ENCODE assay signal across 14 cellular contexts in genomic region chr5:158124606-158125316, GRCh38.
DNase-seq lines count a peak whose midpoint lies in the region; ATAC-seq, FAIRE-seq and TF ChIP-seq lines count a peak whose summit lies in the region.
"Had no signal": no experiment of that assay in that cellular context is flagged by ENCODE, and none has a peak within 500 bp of the region (broad histone marks: within the 10 kb centered on the region; RNA-seq: fewer than 3 reads in every experiment).

No MANE protein-coding gene starts in this region.

- DNase-seq in GM12891 (ENCODE audit: insufficient read length, low spot score) (no peak), MM.1S (peak; percentile 50), H1 (ENCODE audit: low read depth in 1 of 2, low spot score in 2 of 2) (no peak), mesendoderm (peak; percentile 81), lower lobe of right lung (no peak), NCI-H1436 treated with DMSO at 0.1 percent for 48 hours (lab: John Stamatoyannopoulos, UW) (no peak)
- DNase-seq in effector CD4-positive, alpha-beta T cell, result no peak
- DNase-seq: ACHN; CD4-positive, CD25-positive, alpha-beta regulatory T cell; DMS53; H7; IMR-90 had no signal

- no peaks in the 10 kb centered on the region for H4K20me1 ChIP-seq in MM.1S (ENCODE audit: insufficient read depth, low read length)
- no peaks in the 10 kb centered on the region for H4K20me1 ChIP-seq in H1 (replicated peaks in 1 of 2; ENCODE audit: control insufficient read depth in 1 of 2, insufficient read depth in 2 of 2, low read length in 2 of 2)
- H4K20me1 ChIP-seq: BLaER1 treated with 17β-estradiol and CSF1 and Interleukin-3, amounts not matched to agents 10 nM and 100 nM had no signal

- no peak overlapping the region for H2BK20ac ChIP-seq in H1 (ENCODE audit: low read length)

- H3K18ac ChIP-seq in H1 (ENCODE audit: extremely low read depth, low read length) (no peak overlapping the region), mesendoderm (ENCODE audit: low read length) (peak overlapping the region; percentile 47)

- H3K79me2 ChIP-seq in MM.1S (ENCODE audit: low read length) (no peaks in the 10 kb centered on the region), H1 (ENCODE audit: control insufficient read depth in 1 of 2, insufficient read depth in 2 of 2, low read length in 2 of 2) (no peaks in the 10 kb centered on the region), mesendoderm (ENCODE audit: control insufficient read depth, insufficient read depth, low read length) (no peaks in the 10 kb centered on the region)

- H2BK12ac ChIP-seq in H1 (ENCODE audit: low read depth, low read length), result no peak overlapping the region

- intact Hi-C loops in lower lobe of right lung (cut with DNase I), result no loop called here

- 78% methylated on average over 3 of the region's 3 CpGs; no CpG with 5 or more reads in 1 of the 2 experiments for WGBS in H1 (ENCODE audit: extremely low coverage in 1 of 2, insufficient coverage in 1 of 2, insufficient read length in 1 of 2, insufficient replicate concordance in 2 of 2, low coverage in 1 of 2, low lambda C conversion rate in 2 of 2, missing lambda C conversion rate in 1 of 2), 2 experiments
- WGBS in mesendoderm (ENCODE audit: extremely low coverage, insufficient coverage, low lambda C conversion rate), result no CpG with 5 or more reads among the region's 3 CpGs

- no peak for TF ChIP-seq RAD21 in H1 (IDR thresholded peaks at IDR 0.05 in 1 of 2, conservative IDR thresholded peaks at IDR 0.05 in 1 of 2; ENCODE audit: low read depth in 2 of 2, low read length in 2 of 2)

- FAIRE-seq in GM12891 (lab: Jason Lieb, UNC) (peak; percentile 23), H1 (lab: Jason Lieb, UNC) (no peak)

- H3F3A ChIP-seq in MM.1S (ENCODE audit: insufficient read depth, low read length), result peaks cover 16% of the 10 kb centered on the region; the same call in 1 of the 2 replicates

- H3K4me3 ChIP-seq in MM.1S (ENCODE audit: low read length) (no peak overlapping the region), H1 (ENCODE audit: extremely low read depth in 1 of 4, insufficient read depth in 2 of 4, low read depth in 3 of 4, low read length in 4 of 4) (no peak overlapping the region), mesendoderm (ENCODE audit: low read length) (no peak overlapping the region), lower lobe of right lung (no peak overlapping the region)
- H3K4me3 ChIP-seq: BLaER1 treated with 17β-estradiol and CSF1 and Interleukin-3, amounts not matched to agents 10 nM and 100 nM had no signal

- H3K36me3 ChIP-seq in MM.1S (replicated peaks; ENCODE audit: insufficient read depth, low read length), result no peaks in the 10 kb centered on the region
- H3K36me3 ChIP-seq in H1 (ENCODE audit: control insufficient read depth in 2 of 4, insufficient read depth in 4 of 4, low read length in 3 of 4), result no peaks in the 10 kb centered on the region
- H3K36me3 ChIP-seq in mesendoderm (ENCODE audit: control insufficient read depth, insufficient read depth, low read length), result no peaks in the 10 kb centered on the region
- H3K36me3 ChIP-seq in lower lobe of right lung, result no peaks in the 10 kb centered on the region
- H3K36me3 ChIP-seq: BLaER1 treated with 17β-estradiol and CSF1 and Interleukin-3, amounts not matched to agents 10 nM and 100 nM had no signal

- H2AK5ac ChIP-seq in H1 (ENCODE audit: low read depth, low read length), result no peak overlapping the region
- no peak overlapping the region for H2AK5ac ChIP-seq in mesendoderm (ENCODE audit: low read length)

- no peak overlapping the region for H3K23ac ChIP-seq in H1 (ENCODE audit: insufficient read length)
- H3K23ac ChIP-seq in mesendoderm (ENCODE audit: low read length), result no peak overlapping the region

- H3K4ac ChIP-seq in H1 (replicated peaks; ENCODE audit: insufficient read length, low read depth, low read length), result no peak overlapping the region
- no peak overlapping the region for H3K4ac ChIP-seq in mesendoderm (ENCODE audit: low read depth, low read length)

- H3K9ac ChIP-seq in MM.1S (ENCODE audit: low read length) (no peak overlapping the region), H1 (replicated peaks in 1 of 4; ENCODE audit: extremely low read depth in 1 of 4, low read depth in 3 of 4, low read length in 3 of 4) (no peak overlapping the region), mesendoderm (ENCODE audit: low read length) (no peak overlapping the region)
- H3K9ac ChIP-seq: BLaER1 treated with 17β-estradiol and CSF1 and Interleukin-3, amounts not matched to agents 10 nM and 100 nM had no signal

- CTCF ChIA-PET in H1 (lab: Charles Lee; ENCODE audit: partially characterized antibody), result interaction anchor here (0.6 to 1.7 kb wide), 5 partner anchors 11 to 788 kb away, joined by 3 to 6 read pairs (median 3); no protein-coding TSS in a partner anchor

- H3K79me1 ChIP-seq in H1 (ENCODE audit: low read depth, low read length) (no peaks in the 10 kb centered on the region), mesendoderm (ENCODE audit: low read length) (no peaks in the 10 kb centered on the region)

- H3K4me2 ChIP-seq in MM.1S (ENCODE audit: low read depth, low read length), result 0 out of 2 replicates have a peak overlapping the region, but pooled peaks have one; percentile 68
- 0 out of 4 replicates have a peak overlapping the region, but pooled peaks of 1 of the 2 experiments have one; percentile 5 for H3K4me2 ChIP-seq in H1 (ENCODE audit: insufficient read depth in 1 of 2, low read depth in 2 of 2, low read length in 2 of 2)
- H3K4me2 ChIP-seq in mesendoderm (ENCODE audit: low read length), result no peak overlapping the region
- H3K4me2 ChIP-seq: BLaER1 treated with 17β-estradiol and CSF1 and Interleukin-3, amounts not matched to agents 10 nM and 100 nM had no signal

- TF ChIP-seq POLR2A in GM12891 (IDR thresholded peaks at IDR 0.05; ENCODE audit: low read depth, low read length) (no peak), H1 (IDR thresholded peaks at IDR 0.05; ENCODE audit: control extremely low read depth in 1 of 2, low read depth in 2 of 2, low read length in 2 of 2) (no peak)

- H2BK5ac ChIP-seq in H1 (ENCODE audit: low read depth, low read length) (no peak overlapping the region), mesendoderm (ENCODE audit: low read length) (no peak overlapping the region)

- H4K8ac ChIP-seq in H1 (ENCODE audit: extremely low read depth, insufficient read depth, low read length), result no peak overlapping the region
- H4K8ac ChIP-seq in mesendoderm (ENCODE audit: low read depth, low read length), result no peak overlapping the region

- TF ChIP-seq EP300 in H1 (IDR thresholded peaks at IDR 0.05; ENCODE audit: borderline replicate concordance in 1 of 2, low read depth in 2 of 2, low read length in 2 of 2), result no peak

- H4K5ac ChIP-seq in H1 (ENCODE audit: insufficient read length, low read depth, low read length) (no peak overlapping the region), mesendoderm (ENCODE audit: low read length) (no peak overlapping the region)

- ATAC-seq in lower lobe of right lung, result no peak
- ATAC-seq in HG02884 (IDR thresholded peaks at IDR 0.05; ENCODE audit: unreplicated experiment), result no peak

- H4K91ac ChIP-seq in H1 (replicated peaks; ENCODE audit: insufficient read length, low read length), result no peak overlapping the region

- H3K4me1 ChIP-seq in MM.1S (ENCODE audit: low read length), result peaks cover 41% of the 10 kb centered on the region
- peaks cover 0 to 5% (median under 1%) of the 10 kb centered on the region in 4 experiments; a peak in 1 of 7 replicates for H3K4me1 ChIP-seq in H1 (replicated peaks in 1 of 4; ENCODE audit: control insufficient read depth in 3 of 4, insufficient read depth in 4 of 4, low read length in 3 of 4)
- H3K4me1 ChIP-seq in mesendoderm (ENCODE audit: control insufficient read depth, low read depth, low read length), result peaks cover 12% of the 10 kb centered on the region
- H3K4me1 ChIP-seq in lower lobe of right lung, result no peaks in the 10 kb centered on the region

- H3K9me3 ChIP-seq in MM.1S (replicated peaks; ENCODE audit: insufficient read depth, low read length) (no peaks in the 10 kb centered on the region), H1 (ENCODE audit: insufficient read depth in 2 of 2, low read depth in 1 of 2, low read length in 1 of 2) (no peaks in the 10 kb centered on the region), lower lobe of right lung (no peaks in the 10 kb centered on the region)

- no peak overlapping the region for H2BK15ac ChIP-seq in H1 (ENCODE audit: low read length)
- H2BK15ac ChIP-seq in mesendoderm (replicated peaks; ENCODE audit: low read depth), result no peak overlapping the region

- no peak overlapping the region for H3K56ac ChIP-seq in H1 (replicated peaks; ENCODE audit: insufficient read length, low read depth, low read length)
- H3K56ac ChIP-seq in mesendoderm (ENCODE audit: low read length), result no peak overlapping the region

- TF ChIP-seq CTCF in MM.1S (IDR thresholded peaks at IDR 0.05; ENCODE audit: low read length), result no peak
- TF ChIP-seq CTCF in H1 (IDR thresholded peaks at IDR 0.05; ENCODE audit: control extremely low read depth in 1 of 3, insufficient read depth in 1 of 3, low read depth in 1 of 3, low read length in 3 of 3), result no peak
- no peak for TF ChIP-seq CTCF in lower lobe of right lung (IDR thresholded peaks at IDR 0.05)

- 0 out of 2 replicates have a peak, but pooled peaks cover 3% of the 10 kb centered on the region for H3K23me2 ChIP-seq in H1 (ENCODE audit: low read depth, low read length)

- H3K9me2 ChIP-seq in MM.1S (replicated peaks; ENCODE audit: insufficient read depth, low read length), result no peaks in the 10 kb centered on the region

- POLR2A ChIA-PET in H1 (lab: Charles Lee; ENCODE audit: partially characterized antibody), result interaction anchor here (0.7 to 1.3 kb wide), 2 partner anchors 11 to 181 kb away, joined by 3 to 4 read pairs; no protein-coding TSS in a partner anchor

- no peak overlapping the region for H3K14ac ChIP-seq in H1 (ENCODE audit: insufficient read length)

- no peak overlapping the region for H2AFZ ChIP-seq in MM.1S (ENCODE audit: low read length)
- no peak overlapping the region for H2AFZ ChIP-seq in H1 (ENCODE audit: low read length)

- H2BK120ac ChIP-seq in H1 (replicated peaks; ENCODE audit: low read depth, low read length) (no peak overlapping the region), mesendoderm (ENCODE audit: low read depth, low read length) (peak overlapping the region; percentile 51)

- H3K27ac ChIP-seq in MM.1S (ENCODE audit: low read length) (peak overlapping the region; percentile 5; the same call in 1 of the 2 replicates), H1 (ENCODE audit: low read depth, low read length) (no peak overlapping the region), mesendoderm (ENCODE audit: low read depth, low read length) (no peak overlapping the region), lower lobe of right lung (no peak overlapping the region)
- H3K27ac ChIP-seq: BLaER1 treated with 17β-estradiol and CSF1 and Interleukin-3, amounts not matched to agents 10 nM and 100 nM had no signal

- H3K27me3 ChIP-seq in MM.1S (replicated peaks; ENCODE audit: insufficient read depth, low read length) (no peaks in the 10 kb centered on the region), H1 (replicated peaks in 1 of 4; ENCODE audit: control insufficient read depth in 3 of 4, extremely low read depth in 1 of 4, insufficient read depth in 3 of 4, low read length in 3 of 4) (peaks cover 0 to 1% (median 0%) of the 10 kb centered on the region in 4 experiments; a peak in 1 of 7 replicates), mesendoderm (ENCODE audit: insufficient read depth, low read length, poor library complexity) (no peaks in the 10 kb centered on the region), lower lobe of right lung (ENCODE audit: low read depth) (no peaks in the 10 kb centered on the region)
- H3K27me3 ChIP-seq: BLaER1 treated with 17β-estradiol and CSF1 and Interleukin-3, amounts not matched to agents 10 nM and 100 nM had no signal

Comparison
In these comparisons a context has a peak if more than half of its experiments do, and no peak if none do; other contexts are left out.
1. DNase-seq: peak in MM.1S (single experiment) and mesendoderm (single experiment); none in GM12891 (single experiment), H1 (0 of 2), lower lobe of right lung (single experiment), NCI-H1436 treated with DMSO at 0.1 percent for 48 hours (single experiment) and effector CD4-positive, alpha-beta T cell (single experiment).